In genomic region chr2:46327627-46328026, GRCh38 we compare ENCODE assay signal across 17 cellular contexts. TPM values are rescaled to one million over a fixed set of nuclear protein-coding genes. Genes with fewer than 3 reads are reported as not detected.
DNase-seq lines count a peak whose midpoint lies in the region; ATAC-seq and TF ChIP-seq lines count a peak whose summit lies in the region.
"Had no signal": no experiment of that assay in that cellular context is flagged by ENCODE, and none has a peak within 500 bp of the region (broad histone marks: within the 10 kb centered on the region; RNA-seq: fewer than 3 reads in every experiment).

No MANE protein-coding gene starts in this region.

- no peak overlapping the region for H2AFZ ChIP-seq in mammary epithelial cell (ENCODE audit: low read depth, low read length)

- H3K36me3 ChIP-seq in mammary epithelial cell (ENCODE audit: insufficient read depth, low read length) (no peaks in the 10 kb centered on the region), left lung (no peaks in the 10 kb centered on the region)
- H3K36me3 ChIP-seq: adrenal gland had no signal

- H3K9me3 Mint-ChIP-seq in MCF 10A (ENCODE audit: unreplicated experiment), result no peaks in the 10 kb centered on the region
- H3K9me3 Mint-ChIP-seq in activated naive CD4-positive, alpha-beta T cell treated with anti-CD3 and anti-CD28 coated beads, Interleukin-2, amount 50 U/mL, for 72 hours, result no peaks in the 10 kb centered on the region
- H3K9me3 Mint-ChIP-seq: IgD-negative memory B cell; natural killer cell treated with Interleukin-12 subunit alpha and Interleukin-12 subunit beta and Interleukin-15 and Interleukin-18, amount 100 ng/mL, for 72 hours had no signal

- H3K4me3 Mint-ChIP-seq in MCF 10A (ENCODE audit: unreplicated experiment), result no peak overlapping the region
- H3K4me3 Mint-ChIP-seq: IgD-negative memory B cell; natural killer cell treated with Interleukin-12 subunit alpha and Interleukin-12 subunit beta and Interleukin-15 and Interleukin-18, amount 100 ng/mL, for 72 hours had no signal

- H3K4me1 ChIP-seq in mammary epithelial cell (ENCODE audit: insufficient read depth, low read length) (peaks cover 72% of the 10 kb centered on the region), left lung (peaks cover 51 to 97% of the 10 kb centered on the region in 2 donors)

- peaks cover 80% of the 10 kb centered on the region for H3K4me1 Mint-ChIP-seq in MCF 10A (ENCODE audit: insufficient read depth, unreplicated experiment)
- H3K4me1 Mint-ChIP-seq: IgD-negative memory B cell had no signal

- peak overlapping the region; percentile 95 for H3K27ac Mint-ChIP-seq in MCF 10A (ENCODE audit: low read depth, unreplicated experiment)
- no peak overlapping the region for H3K27ac Mint-ChIP-seq in activated naive CD4-positive, alpha-beta T cell treated with anti-CD3 and anti-CD28 coated beads, Interleukin-2, amount 50 U/mL, for 72 hours
- H3K27ac Mint-ChIP-seq: IgD-negative memory B cell; natural killer cell treated with Interleukin-12 subunit alpha and Interleukin-12 subunit beta and Interleukin-15 and Interleukin-18, amount 100 ng/mL, for 72 hours had no signal

- CTCF ChIA-PET in MCF 10A (lab: Yijun Ruan, JAX), result interaction anchor here (0.6 to 1.2 kb wide), 15 partner anchors 8 to 1961 kb away, joined by 3 to 10 read pairs (median 3); partner anchors contain the start of gene EPAS1
- CTCF ChIA-PET in mammary epithelial cell (lab: Charles Lee; ENCODE audit: low non-redundant PET), result interaction anchor here (0.8 kb wide), 1 partner anchor 9 kb away, joined by 6 read pairs; no protein-coding TSS in a partner anchor

- WGBS in mammary epithelial cell (ENCODE audit: low coverage, missing lambda C conversion rate), result 84% methylated on average over 4 of the region's 4 CpGs

- dilution Hi-C loops in mammary epithelial cell (cut with HindIII; ENCODE audit: low sequenced_read_pairs), result no loop called here

- no peak for DNase-seq in MCF 10A (ENCODE audit: unreplicated experiment)
- DNase-seq in mammary epithelial cell, result no peak
- no peak for DNase-seq in astrocyte of the spinal cord (ENCODE audit: low read depth, low spot score)
- no peak for DNase-seq in left lung
- no peak for DNase-seq in GM19238 (ENCODE audit: insufficient read length, low spot score)
- DNase-seq in NCI-H226, result no peak
- DNase-seq in activated naive CD4-positive, alpha-beta T cell treated with anti-CD3 and anti-CD28 coated beads, Interleukin-2, amount 50 U/mL, for 72 hours (ENCODE audit: low spot score in 2 of 2), result no peak
- DNase-seq: activated T-cell treated with anti-CD3 and anti-CD28 coated beads for 4 hours; adrenal gland; effector CD4-positive, alpha-beta T cell; left cardiac atrium; NCI-H1436 treated with DMSO at 0.1 percent for 48 hours; NCI-H69 had no signal

- H3K36me3 Mint-ChIP-seq in MCF 10A (ENCODE audit: insufficient read depth, unreplicated experiment), result peaks cover 14% of the 10 kb centered on the region
- H3K36me3 Mint-ChIP-seq in activated naive CD4-positive, alpha-beta T cell treated with anti-CD3 and anti-CD28 coated beads, Interleukin-2, amount 50 U/mL, for 72 hours, result no peaks in the 10 kb centered on the region
- H3K36me3 Mint-ChIP-seq: IgD-negative memory B cell; natural killer cell treated with Interleukin-12 subunit alpha and Interleukin-12 subunit beta and Interleukin-15 and Interleukin-18, amount 100 ng/mL, for 72 hours had no signal

- H3K4me2 ChIP-seq in mammary epithelial cell (ENCODE audit: insufficient read depth, low read depth, low read length), result no peak overlapping the region

- in situ Hi-C loops in mammary epithelial cell (cut with MboI; ENCODE audit: low sequenced_read_pairs in 2 of 2) (no loop called here), astrocyte of the spinal cord (cut with HindIII; ENCODE audit: low sequenced_read_pairs) (no loop called here)

- no peaks in the 10 kb centered on the region for H3K27me3 Mint-ChIP-seq in MCF 10A (ENCODE audit: insufficient read depth, unreplicated experiment)

- H3K9me3 ChIP-seq in mammary epithelial cell (replicated peaks; ENCODE audit: insufficient read depth, low read length) (no peaks in the 10 kb centered on the region), left lung (no peaks in the 10 kb centered on the region)
- H3K9me3 ChIP-seq: adrenal gland had no signal

- TF ChIP-seq CTCF in MCF 10A (IDR thresholded peaks at IDR 0.05; ENCODE audit: unreplicated experiment), result peak; percentile 7
- TF ChIP-seq CTCF in mammary epithelial cell (conservative IDR thresholded peaks at IDR 0.05 in 1 of 2, IDR thresholded peaks at IDR 0.05 in 1 of 2; ENCODE audit: extremely low read depth in 1 of 2, insufficient read depth in 1 of 2, low read depth in 1 of 2, low read length in 2 of 2), result no peak
- TF ChIP-seq CTCF in astrocyte of the spinal cord (IDR thresholded peaks at IDR 0.05; ENCODE audit: low read depth, low read length), result peak; percentile 28
- TF ChIP-seq CTCF in left lung (IDR thresholded peaks at IDR 0.05), result no peak

- BruUV-seq in MCF 10A (replicated peaks; lab: Mats Ljungman, UMichigan), result no TSS peak
- BruUV-seq in mammary epithelial cell (replicated peaks; lab: Mats Ljungman, UMichigan), result no TSS peak

- H3K79me2 ChIP-seq in mammary epithelial cell (ENCODE audit: insufficient read depth, low read length), result peaks cover 81% of the 10 kb centered on the region

- POLR2A ChIA-PET in MCF 10A (lab: Yijun Ruan, JAX), result interaction anchor here (0.7 to 13.5 kb wide), 5 partner anchors 19 to 320 kb away, joined by 3 to 553 read pairs (median 3); partner anchors contain the start of gene EPAS1

- H3K27ac ChIP-seq in mammary epithelial cell (ENCODE audit: insufficient read depth, low read depth, low read length), result no peak overlapping the region
- H3K27ac ChIP-seq in left lung, result peak overlapping the region; percentile 45 to 46
- H3K27ac ChIP-seq: adrenal gland had no signal

- no peak overlapping the region for H3K4me3 ChIP-seq in mammary epithelial cell (replicated peaks in 1 of 3; ENCODE audit: insufficient read depth in 1 of 3, low read depth in 2 of 3, low read length in 3 of 3)
- no peak overlapping the region for H3K4me3 ChIP-seq in astrocyte of the spinal cord (ENCODE audit: low read depth, low read length)
- no peak overlapping the region for H3K4me3 ChIP-seq in left lung
- H3K4me3 ChIP-seq: adrenal gland, skin epidermis had no signal

- no peaks in the 10 kb centered on the region for H4K20me1 ChIP-seq in mammary epithelial cell (ENCODE audit: insufficient read depth, low read length)

- ATAC-seq in left lung (no peak), GM18517 (IDR thresholded peaks at IDR 0.05; ENCODE audit: unreplicated experiment) (no peak)
- ATAC-seq in activated naive CD4-positive, alpha-beta T cell treated with anti-CD3 and anti-CD28 coated beads, Interleukin-2, amount 50 U/mL, for 72 hours, result no peak
- ATAC-seq: left cardiac atrium had no signal

- no peak overlapping the region for H3K9ac ChIP-seq in mammary epithelial cell (ENCODE audit: insufficient read depth, low read length)

- no peaks in the 10 kb centered on the region for H3K27me3 ChIP-seq in mammary epithelial cell (ENCODE audit: insufficient read depth, low read length)
- H3K27me3 ChIP-seq in left lung, result no peaks in the 10 kb centered on the region
- H3K27me3 ChIP-seq: adrenal gland had no signal

- intact Hi-C loops in MCF 10A (cut with micrococcal nuclease), result no loop called here
- intact Hi-C loops in mammary epithelial cell (cut with micrococcal nuclease), result no loop called here
- intact Hi-C loops in left lung (cut with DNase I), result no loop called here

RNA-seq across cellular contexts. Expression of gene EPAS1, which starts 30.4 kb away (rescaled TPM):
- total RNA-seq in MCF 10A (2022), result 146 and 200 TPM in 2 replicates
- total RNA-seq in mammary epithelial cell, result 100 to 1,000 TPM; 130 to 174 TPM
- 182 TPM for polyA plus RNA-seq in mammary epithelial cell
- 153 TPM for polyA minus RNA-seq in mammary epithelial cell
- total RNA-seq in left lung, result 100 to 1,000 TPM; 590 to 962 TPM
- 1 to 10 TPM; 1.8 to 6.5 TPM for total RNA-seq in activated naive CD4-positive, alpha-beta T cell treated with anti-CD3 and anti-CD28 coated beads, Interleukin-2, amount 50 U/mL, for 72 hours
- polyA plus RNA-seq: IgD-negative memory B cell had no signal

Comparison
In these comparisons a context has a peak if more than half of its experiments do, and no peak if none do; other contexts are left out.
1. CTCF ChIP-seq: peak in MCF 10A (single experiment) and astrocyte of the spinal cord (single experiment); none in mammary epithelial cell (0 of 2) and left lung (0 of 2).
2. RNA of gene EPAS1, which starts 30.4 kb away (total RNA-seq): 590 to 962 TPM in left lung, 130 to 174 TPM in mammary epithelial cell and 146 to 200 TPM in MCF 10A; 1.8 to 6.5 TPM in activated naive CD4-positive, alpha-beta T cell treated with anti-CD3 and anti-CD28 coated beads, Interleukin-2, amount 50 U/mL, for 72 hours; every median in the first group is over 10 times any median in the second.